ENCODE assay signal across 8 cellular contexts in genomic region chr15:28094732-28095521, GRCh38. TPM values are rescaled to one million over a fixed set of nuclear protein-coding genes. Genes with fewer than 3 reads are reported as not detected.
DNase-seq lines count a peak whose midpoint lies in the region; ATAC-seq, FAIRE-seq and TF ChIP-seq lines count a peak whose summit lies in the region.

No MANE protein-coding gene starts in this region.

- H3K27ac Mint-ChIP-seq in T-helper 2 cell treated with Interferon-gamma antibody and Interleukin-4, amounts not matched to agents 5 μg/mL and 100 μg/mL, for 36 hours, result no peak overlapping the region
- H3K27ac Mint-ChIP-seq in nephron, result peak overlapping the region in 2 of 3 experiments; percentile 83 to 94

- peaks cover 39 to 67% (median 39%) of the 10 kb centered on the region in 3 donors for H3K4me1 ChIP-seq in esophagus squamous epithelium

- H3K27me3 Mint-ChIP-seq in T-helper 2 cell treated with Interferon-gamma antibody and Interleukin-4, amounts not matched to agents 5 μg/mL and 100 μg/mL, for 36 hours (ENCODE audit: low read depth), result peaks cover 71% of the 10 kb centered on the region
- H3K27me3 Mint-ChIP-seq in nephron (ENCODE audit: low read depth), result peaks cover 53% of the 10 kb centered on the region

- TF ChIP-seq POLR2A in esophagus squamous epithelium (IDR thresholded peaks at IDR 0.05), result peak in 2 of 4 donors; percentile 50 to 57

- H3K36me3 Mint-ChIP-seq in T-helper 2 cell treated with Interferon-gamma antibody and Interleukin-4, amounts not matched to agents 5 μg/mL and 100 μg/mL, for 36 hours (ENCODE audit: low read depth), result no peaks in the 10 kb centered on the region
- peaks cover 11% of the 10 kb centered on the region for H3K36me3 Mint-ChIP-seq in nephron (ENCODE audit: low read depth)

- FAIRE-seq in HTR-8/SVneo (lab: Jason Lieb, UNC), result no peak

- H3K9me3 ChIP-seq in esophagus squamous epithelium, result peaks cover 0 to 14% (median 5%) of the 10 kb centered on the region in 3 donors

- intact Hi-C loops in esophagus squamous epithelium (cut with DNase I), result no loop called here

- no peak for ATAC-seq in HG02981 (IDR thresholded peaks at IDR 0.05; ENCODE audit: unreplicated experiment)
- ATAC-seq in GM18909 (IDR thresholded peaks at IDR 0.05; ENCODE audit: poor library complexity, unreplicated experiment), result no peak

- H3K4me3 Mint-ChIP-seq in T-helper 2 cell treated with Interferon-gamma antibody and Interleukin-4, amounts not matched to agents 5 μg/mL and 100 μg/mL, for 36 hours, result peak overlapping the region; percentile 85
- H3K4me3 Mint-ChIP-seq in nephron, result peak overlapping the region; percentile 84 to 92 (median 91)

- peak overlapping the region; percentile 32 to 72 (median 52) for H3K4me3 ChIP-seq in esophagus squamous epithelium

- WGBS in esophagus squamous epithelium, 2 donors, result 16% methylated on average over 3 of the region's 76 CpGs; no CpG with 5 or more reads in 1 of the 2 donors

- TF ChIP-seq CTCF in esophagus squamous epithelium (IDR thresholded peaks at IDR 0.05), result peak in 2 of 6 experiments; percentile 1 to 4
- no peak for TF ChIP-seq CTCF in nephron (IDR thresholded peaks at IDR 0.05; ENCODE audit: unreplicated experiment in 3 of 3)

- H3K9me3 Mint-ChIP-seq in T-helper 2 cell treated with Interferon-gamma antibody and Interleukin-4, amounts not matched to agents 5 μg/mL and 100 μg/mL, for 36 hours, result peaks cover 7% of the 10 kb centered on the region
- H3K9me3 Mint-ChIP-seq in nephron, result peaks cover 24% of the 10 kb centered on the region

- peak overlapping the region; percentile 82 to 92 (median 90) for H3K27ac ChIP-seq in esophagus squamous epithelium

- peaks cover 17% of the 10 kb centered on the region for H3K4me1 Mint-ChIP-seq in T-helper 2 cell treated with Interferon-gamma antibody and Interleukin-4, amounts not matched to agents 5 μg/mL and 100 μg/mL, for 36 hours (ENCODE audit: low read depth)
- H3K4me1 Mint-ChIP-seq in nephron, result peaks cover 34% of the 10 kb centered on the region

- peaks cover 0 to 69% (median 0%) of the 10 kb centered on the region in 4 donors for H3K27me3 ChIP-seq in esophagus squamous epithelium

- peak; percentile 81 for DNase-seq in DMS53 (lab: John Stamatoyannopoulos, UW)
- DNase-seq in T-helper 2 cell treated with Interferon-gamma antibody and Interleukin-4, amounts not matched to agents 5 μg/mL and 100 μg/mL, for 36 hours (ENCODE audit: low spot score), result no peak
- DNase-seq in esophagus squamous epithelium (lab: John Stamatoyannopoulos, UW), result no peak
- DNase-seq in HTR-8/SVneo (ENCODE audit: insufficient read length, low spot score), result no peak
- DNase-seq in SHP77 (lab: John Stamatoyannopoulos, UW), result no peak

- no peaks in the 10 kb centered on the region for H3K36me3 ChIP-seq in esophagus squamous epithelium

RNA-seq across cellular contexts. Expression of gene OCA2, which starts 4.2 kb away (rescaled TPM):
- 1 to 10 TPM; 1.7 to 5.5 (median 4.6) TPM for total RNA-seq in esophagus squamous epithelium
